In genomic region chr20:40668449-40669228, GRCh38 we compare ENCODE assay signal across 1 cellular context.
TF ChIP-seq lines count a peak whose summit lies in the region.

No MANE protein-coding gene starts in this region.

TF ChIP-seq in HepG2, 621 proteins besides CTCF, POLR2A, EP300 and RAD21 (continued from another document and continues in another):
- TF ChIP-seq MIER3 (CRISPR knock-in tag; IDR thresholded peaks at IDR 0.05; ENCODE audit: borderline replicate concordance) = peak; percentile 89; the same call in 1 of the 2 replicates
- peak; percentile 61; the same call in 1 of the 2 replicates for TF ChIP-seq TRAFD1 (CRISPR knock-in tag; IDR thresholded peaks at IDR 0.05; ENCODE audit: borderline replicate concordance)
- peak; percentile 52; the same call in 1 of the 2 replicates for TF ChIP-seq ZBTB38 (CRISPR knock-in tag; IDR thresholded peaks at IDR 0.05)
- TF ChIP-seq MEIS2 (CRISPR knock-in tag; IDR thresholded peaks at IDR 0.05) = peak; percentile 78; the same call in 1 of the 2 replicates
- TF ChIP-seq HNF4G (IDR thresholded peaks at IDR 0.05; ENCODE audit: borderline replicate concordance, low read depth, low read length) = peak; percentile 84
- peak; percentile 92; the same call in 1 of the 2 replicates for TF ChIP-seq HNF4G (CRISPR knock-in tag; IDR thresholded peaks at IDR 0.05; ENCODE audit: borderline replicate concordance, low read depth)
- no peak for TF ChIP-seq FOXP1 (IDR thresholded peaks at IDR 0.05)
- TF ChIP-seq FOXP1 (CRISPR knock-in tag; IDR thresholded peaks at IDR 0.05) = peak; percentile 38
- TF ChIP-seq ZBTB20 (CRISPR knock-in tag; IDR thresholded peaks at IDR 0.05; ENCODE audit: borderline replicate concordance, low read depth) = peak; percentile 47; the same call in 1 of the 2 replicates
- peak; percentile 87 for TF ChIP-seq PITX1 (CRISPR knock-in tag; IDR thresholded peaks at IDR 0.05)
- no peak for TF ChIP-seq ZNF430 (CRISPR knock-in tag; IDR thresholded peaks at IDR 0.05)
- peak; percentile 92 for TF ChIP-seq PAXIP1 (CRISPR knock-in tag; conservative IDR thresholded peaks at IDR 0.05)
- no peak for TF ChIP-seq GZF1 (CRISPR knock-in tag; IDR thresholded peaks at IDR 0.05)
- TF ChIP-seq ZNF589 (CRISPR knock-in tag; conservative IDR thresholded peaks at IDR 0.05) = peak; percentile 79
- peak; percentile 91; the same call in 1 of the 2 replicates for TF ChIP-seq MZF1 (CRISPR knock-in tag; IDR thresholded peaks at IDR 0.05; ENCODE audit: borderline replicate concordance)
- TF ChIP-seq SMARCE1 (IDR thresholded peaks at IDR 0.05; ENCODE audit: borderline replicate concordance) = no peak
- peak; percentile 50; the same call in 1 of the 2 replicates for TF ChIP-seq TFDP1 (CRISPR knock-in tag; IDR thresholded peaks at IDR 0.05; ENCODE audit: borderline replicate concordance)
- TF ChIP-seq ZNF691 (CRISPR knock-in tag; IDR thresholded peaks at IDR 0.05; ENCODE audit: borderline replicate concordance, low read depth) = peak; percentile 75; the same call in 1 of the 2 replicates
- peak; percentile 60; the same call in 1 of the 2 replicates for TF ChIP-seq BCL6 (CRISPR knock-in tag; IDR thresholded peaks at IDR 0.05)
- peak; percentile 99 for TF ChIP-seq SIX1 (CRISPR knock-in tag; IDR thresholded peaks at IDR 0.05; ENCODE audit: borderline replicate concordance)
- peak; percentile 68 for TF ChIP-seq ZBTB21 (CRISPR knock-in tag; IDR thresholded peaks at IDR 0.05)
- TF ChIP-seq GATAD1 (CRISPR knock-in tag; IDR thresholded peaks at IDR 0.05) = 0 out of 2 replicates have a peak, but pooled peaks have one; percentile 31
- TF ChIP-seq WIZ (CRISPR knock-in tag; IDR thresholded peaks at IDR 0.05) = peak; percentile 80; the same call in 1 of the 2 replicates
- TF ChIP-seq CBX5 (CRISPR knock-in tag; IDR thresholded peaks at IDR 0.05; ENCODE audit: borderline replicate concordance) = peak; percentile 29; the same call in 1 of the 2 replicates
- TF ChIP-seq NFIB (CRISPR knock-in tag; IDR thresholded peaks at IDR 0.05; ENCODE audit: borderline replicate concordance) = no peak
- peak; percentile 80 for TF ChIP-seq ZNF317 (CRISPR knock-in tag; IDR thresholded peaks at IDR 0.05)
- TF ChIP-seq ZNF780A (CRISPR knock-in tag; IDR thresholded peaks at IDR 0.05) = no peak
- no peak for TF ChIP-seq RBFOX2 (IDR thresholded peaks at IDR 0.05; ENCODE audit: low read depth, low read length)
- TF ChIP-seq ZNF879 (CRISPR knock-in tag; IDR thresholded peaks at IDR 0.05) = no peak
- TF ChIP-seq ZNF512B (CRISPR knock-in tag; IDR thresholded peaks at IDR 0.05; ENCODE audit: borderline replicate concordance) = peak; percentile 92
- TF ChIP-seq PATZ1 (CRISPR knock-in tag; IDR thresholded peaks at IDR 0.05) = peak; percentile 78
- TF ChIP-seq FOXA3 (CRISPR knock-in tag; IDR thresholded peaks at IDR 0.05) = peak; percentile 79
- peak; percentile 62; the same call in 1 of the 2 replicates for TF ChIP-seq CREM (IDR thresholded peaks at IDR 0.05)
- TF ChIP-seq CREM (CRISPR knock-in tag; IDR thresholded peaks at IDR 0.05) = no peak
- TF ChIP-seq ZNF547 (CRISPR knock-in tag; IDR thresholded peaks at IDR 0.05) = peak; percentile 48; the same call in 1 of the 2 replicates
- TF ChIP-seq SOX5 (CRISPR knock-in tag; IDR thresholded peaks at IDR 0.05; ENCODE audit: borderline replicate concordance) = peak; percentile 85
- TF ChIP-seq ZFP91 (CRISPR knock-in tag; IDR thresholded peaks at IDR 0.05; ENCODE audit: borderline replicate concordance) = peak; percentile 47; the same call in 1 of the 2 replicates
- peak; percentile 94 for TF ChIP-seq ZNF431 (CRISPR knock-in tag; IDR thresholded peaks at IDR 0.05; ENCODE audit: borderline replicate concordance, low read depth)
- peak; percentile 88 for TF ChIP-seq TBX2 (CRISPR knock-in tag; IDR thresholded peaks at IDR 0.05; ENCODE audit: borderline replicate concordance)
- TF ChIP-seq ARID2 (CRISPR knock-in tag; IDR thresholded peaks at IDR 0.05; ENCODE audit: borderline replicate concordance) = 0 out of 2 replicates have a peak, but pooled peaks have one; percentile 51
- TF ChIP-seq NR2F2 (IDR thresholded peaks at IDR 0.05; ENCODE audit: borderline replicate concordance, low read depth) = peak; percentile 35; the same call in 1 of the 2 replicates
- TF ChIP-seq HOMEZ (CRISPR knock-in tag; IDR thresholded peaks at IDR 0.05; ENCODE audit: low read depth) = peak; percentile 79; the same call in 1 of the 2 replicates
- TF ChIP-seq ELF4 (CRISPR knock-in tag; IDR thresholded peaks at IDR 0.05; ENCODE audit: borderline replicate concordance) = no peak
- TF ChIP-seq CSRNP1 (CRISPR knock-in tag; IDR thresholded peaks at IDR 0.05) = 0 out of 2 replicates have a peak, but pooled peaks have one; percentile 55
- TF ChIP-seq ZNF225 (CRISPR knock-in tag; IDR thresholded peaks at IDR 0.05) = 0 out of 2 replicates have a peak, but pooled peaks have one; percentile 28
- TF ChIP-seq ZNF598 (CRISPR knock-in tag; IDR thresholded peaks at IDR 0.05; ENCODE audit: borderline replicate concordance) = peak; percentile 66; the same call in 1 of the 2 replicates
- 0 out of 2 replicates have a peak, but pooled peaks have one; percentile 40 for TF ChIP-seq RFXANK (CRISPR knock-in tag; IDR thresholded peaks at IDR 0.05)
